In genomic region chr7:57204411-57204811, GRCh38 we compare ENCODE assay signal across 18 cellular contexts.
"Had no signal": no experiment of that assay in that cellular context is flagged by ENCODE, and none has a peak within 500 bp of the region (broad histone marks: within the 10 kb centered on the region; RNA-seq: fewer than 3 reads in every experiment).

No MANE protein-coding gene starts in this region.

- H3K27ac ChIP-seq: cardiac muscle cell, colonic mucosa, foreskin keratinocyte, pancreas, prostate gland, right lobe of liver, thyroid gland had no signal

- H3K27ac Mint-ChIP-seq: immature natural killer cell, mesothelial cell of epicardium, natural killer cell had no signal

- H3K4me3 Mint-ChIP-seq: immature natural killer cell, mesothelial cell of epicardium, natural killer cell, neural crest cell had no signal

- H3K4me1 Mint-ChIP-seq: immature natural killer cell, mesothelial cell of epicardium, natural killer cell, neural crest cell had no signal

- H3K4me3 ChIP-seq: cardiac muscle cell, colonic mucosa, pancreas, prostate gland, right lobe of liver, thyroid gland had no signal

- H3K27me3 ChIP-seq: cardiac muscle cell, colonic mucosa, foreskin keratinocyte, pancreas, right lobe of liver, thyroid gland had no signal

- H3K36me3 ChIP-seq: cardiac muscle cell, colonic mucosa, pancreas, prostate gland, right lobe of liver, thyroid gland had no signal

- H3K9me3 ChIP-seq: colonic mucosa, pancreas, prostate gland, right lobe of liver, thyroid gland had no signal

- DNase-seq: cerebellar nuclear complex; colonic mucosa; dermis blood vessel endothelial cell; erythroblast; foreskin keratinocyte; immature natural killer cell; left colon; left ventricle myocardium superior; natural killer cell; stimulated activated CD4-positive, alpha-beta T cell treated with anti-CD3 and anti-CD28 coated beads, Interleukin-12 subunit alpha, Interleukin-12 subunit beta, amount 100 ng/mL, for 4 hours; stimulated activated naive CD4-positive, alpha-beta T cell; thyroid gland had no signal

- H3K4me1 ChIP-seq: colonic mucosa, foreskin keratinocyte, pancreas, prostate gland, right lobe of liver, thyroid gland had no signal

- ATAC-seq: foreskin keratinocyte, left colon, left ventricle myocardium superior, natural killer cell, pancreas, right lobe of liver had no signal
